1 cellular context compared by ENCODE assay signal in the genomic region with DNA sequence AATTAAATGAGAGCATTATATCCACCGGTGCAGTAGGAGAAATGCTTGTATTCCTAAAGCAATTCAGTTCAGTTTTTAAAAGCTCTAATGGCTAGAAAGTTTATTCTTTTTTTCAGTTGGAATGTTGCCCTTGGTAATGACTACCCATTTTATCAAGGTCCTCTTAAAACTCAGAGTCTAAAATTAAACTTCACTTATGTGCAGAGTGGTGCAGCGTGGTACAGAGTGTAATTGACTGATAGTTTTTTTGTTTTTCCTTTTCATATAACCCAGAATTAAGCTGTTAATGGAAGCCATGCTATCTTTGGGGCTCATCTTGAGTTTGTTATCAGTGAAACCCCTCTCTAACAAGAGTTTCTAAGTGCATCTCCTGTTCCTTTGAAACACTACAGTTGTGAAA.
TF ChIP-seq lines count a peak whose summit lies in the region.

No MANE protein-coding gene starts in this region.

TF ChIP-seq in GM12878, 131 proteins besides CTCF, POLR2A, EP300 and RAD21:
- TF ChIP-seq, protein P1, sequence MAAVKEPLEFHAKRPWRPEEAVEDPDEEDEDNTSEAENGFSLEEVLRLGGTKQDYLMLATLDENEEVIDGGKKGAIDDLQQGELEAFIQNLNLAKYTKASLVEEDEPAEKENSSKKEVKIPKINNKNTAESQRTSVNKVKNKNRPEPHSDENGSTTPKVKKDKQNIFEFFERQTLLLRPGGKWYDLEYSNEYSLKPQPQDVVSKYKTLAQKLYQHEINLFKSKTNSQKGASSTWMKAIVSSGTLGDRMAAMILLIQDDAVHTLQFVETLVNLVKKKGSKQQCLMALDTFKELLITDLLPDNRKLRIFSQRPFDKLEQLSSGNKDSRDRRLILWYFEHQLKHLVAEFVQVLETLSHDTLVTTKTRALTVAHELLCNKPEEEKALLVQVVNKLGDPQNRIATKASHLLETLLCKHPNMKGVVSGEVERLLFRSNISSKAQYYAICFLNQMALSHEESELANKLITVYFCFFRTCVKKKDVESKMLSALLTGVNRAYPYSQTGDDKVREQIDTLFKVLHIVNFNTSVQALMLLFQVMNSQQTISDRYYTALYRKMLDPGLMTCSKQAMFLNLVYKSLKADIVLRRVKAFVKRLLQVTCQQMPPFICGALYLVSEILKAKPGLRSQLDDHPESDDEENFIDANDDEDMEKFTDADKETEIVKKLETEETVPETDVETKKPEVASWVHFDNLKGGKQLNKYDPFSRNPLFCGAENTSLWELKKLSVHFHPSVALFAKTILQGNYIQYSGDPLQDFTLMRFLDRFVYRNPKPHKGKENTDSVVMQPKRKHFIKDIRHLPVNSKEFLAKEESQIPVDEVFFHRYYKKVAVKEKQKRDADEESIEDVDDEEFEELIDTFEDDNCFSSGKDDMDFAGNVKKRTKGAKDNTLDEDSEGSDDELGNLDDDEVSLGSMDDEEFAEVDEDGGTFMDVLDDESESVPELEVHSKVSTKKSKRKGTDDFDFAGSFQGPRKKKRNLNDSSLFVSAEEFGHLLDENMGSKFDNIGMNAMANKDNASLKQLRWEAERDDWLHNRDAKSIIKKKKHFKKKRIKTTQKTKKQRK (IDR thresholded peaks at IDR 0.05; ENCODE audit: low read depth, low read length), result no peak
- TF ChIP-seq NFXL1 (IDR thresholded peaks at IDR 0.05; ENCODE audit: borderline replicate concordance) (no peak), BCL11A (IDR thresholded peaks at IDR 0.05; ENCODE audit: low read depth, low read length) (no peak), YY1 (IDR thresholded peaks at IDR 0.05; ENCODE audit: low read depth, low read length) (no peak), KDM1A (IDR thresholded peaks at IDR 0.05; ENCODE audit: borderline replicate concordance) (no peak), CBX3 (IDR thresholded peaks at IDR 0.05; ENCODE audit: borderline replicate concordance, low read depth) (no peak), ZNF217 (IDR thresholded peaks at IDR 0.05) (no peak), NFIC (IDR thresholded peaks at IDR 0.05; ENCODE audit: low read depth, low read length) (no peak), RELA (IDR thresholded peaks at IDR 0.05; ENCODE audit: borderline replicate concordance, partially characterized antibody) (no peak), KLF5 (IDR thresholded peaks at IDR 0.05; ENCODE audit: partially characterized antibody) (no peak), RAD51 (IDR thresholded peaks at IDR 0.05) (no peak), CEBPB (IDR thresholded peaks at IDR 0.05; ENCODE audit: borderline replicate concordance in 1 of 2, low read depth in 2 of 2, low read length in 2 of 2) (no peak), MTA2 (IDR thresholded peaks at IDR 0.05; ENCODE audit: low read depth) (no peak), JUND (IDR thresholded peaks at IDR 0.05; ENCODE audit: low read depth, low read length) (no peak)
- TF ChIP-seq, protein P2, sequence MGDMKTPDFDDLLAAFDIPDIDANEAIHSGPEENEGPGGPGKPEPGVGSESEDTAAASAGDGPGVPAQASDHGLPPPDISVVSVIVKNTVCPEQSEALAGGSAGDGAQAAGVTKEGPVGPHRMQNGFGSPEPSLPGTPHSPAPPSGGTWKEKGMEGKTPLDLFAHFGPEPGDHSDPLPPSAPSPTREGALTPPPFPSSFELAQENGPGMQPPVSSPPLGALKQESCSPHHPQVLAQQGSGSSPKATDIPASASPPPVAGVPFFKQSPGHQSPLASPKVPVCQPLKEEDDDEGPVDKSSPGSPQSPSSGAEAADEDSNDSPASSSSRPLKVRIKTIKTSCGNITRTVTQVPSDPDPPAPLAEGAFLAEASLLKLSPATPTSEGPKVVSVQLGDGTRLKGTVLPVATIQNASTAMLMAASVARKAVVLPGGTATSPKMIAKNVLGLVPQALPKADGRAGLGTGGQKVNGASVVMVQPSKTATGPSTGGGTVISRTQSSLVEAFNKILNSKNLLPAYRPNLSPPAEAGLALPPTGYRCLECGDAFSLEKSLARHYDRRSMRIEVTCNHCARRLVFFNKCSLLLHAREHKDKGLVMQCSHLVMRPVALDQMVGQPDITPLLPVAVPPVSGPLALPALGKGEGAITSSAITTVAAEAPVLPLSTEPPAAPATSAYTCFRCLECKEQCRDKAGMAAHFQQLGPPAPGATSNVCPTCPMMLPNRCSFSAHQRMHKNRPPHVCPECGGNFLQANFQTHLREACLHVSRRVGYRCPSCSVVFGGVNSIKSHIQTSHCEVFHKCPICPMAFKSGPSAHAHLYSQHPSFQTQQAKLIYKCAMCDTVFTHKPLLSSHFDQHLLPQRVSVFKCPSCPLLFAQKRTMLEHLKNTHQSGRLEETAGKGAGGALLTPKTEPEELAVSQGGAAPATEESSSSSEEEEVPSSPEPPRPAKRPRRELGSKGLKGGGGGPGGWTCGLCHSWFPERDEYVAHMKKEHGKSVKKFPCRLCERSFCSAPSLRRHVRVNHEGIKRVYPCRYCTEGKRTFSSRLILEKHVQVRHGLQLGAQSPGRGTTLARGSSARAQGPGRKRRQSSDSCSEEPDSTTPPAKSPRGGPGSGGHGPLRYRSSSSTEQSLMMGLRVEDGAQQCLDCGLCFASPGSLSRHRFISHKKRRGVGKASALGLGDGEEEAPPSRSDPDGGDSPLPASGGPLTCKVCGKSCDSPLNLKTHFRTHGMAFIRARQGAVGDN (IDR thresholded peaks at IDR 0.05), result no peak
- TF ChIP-seq, protein P3, sequence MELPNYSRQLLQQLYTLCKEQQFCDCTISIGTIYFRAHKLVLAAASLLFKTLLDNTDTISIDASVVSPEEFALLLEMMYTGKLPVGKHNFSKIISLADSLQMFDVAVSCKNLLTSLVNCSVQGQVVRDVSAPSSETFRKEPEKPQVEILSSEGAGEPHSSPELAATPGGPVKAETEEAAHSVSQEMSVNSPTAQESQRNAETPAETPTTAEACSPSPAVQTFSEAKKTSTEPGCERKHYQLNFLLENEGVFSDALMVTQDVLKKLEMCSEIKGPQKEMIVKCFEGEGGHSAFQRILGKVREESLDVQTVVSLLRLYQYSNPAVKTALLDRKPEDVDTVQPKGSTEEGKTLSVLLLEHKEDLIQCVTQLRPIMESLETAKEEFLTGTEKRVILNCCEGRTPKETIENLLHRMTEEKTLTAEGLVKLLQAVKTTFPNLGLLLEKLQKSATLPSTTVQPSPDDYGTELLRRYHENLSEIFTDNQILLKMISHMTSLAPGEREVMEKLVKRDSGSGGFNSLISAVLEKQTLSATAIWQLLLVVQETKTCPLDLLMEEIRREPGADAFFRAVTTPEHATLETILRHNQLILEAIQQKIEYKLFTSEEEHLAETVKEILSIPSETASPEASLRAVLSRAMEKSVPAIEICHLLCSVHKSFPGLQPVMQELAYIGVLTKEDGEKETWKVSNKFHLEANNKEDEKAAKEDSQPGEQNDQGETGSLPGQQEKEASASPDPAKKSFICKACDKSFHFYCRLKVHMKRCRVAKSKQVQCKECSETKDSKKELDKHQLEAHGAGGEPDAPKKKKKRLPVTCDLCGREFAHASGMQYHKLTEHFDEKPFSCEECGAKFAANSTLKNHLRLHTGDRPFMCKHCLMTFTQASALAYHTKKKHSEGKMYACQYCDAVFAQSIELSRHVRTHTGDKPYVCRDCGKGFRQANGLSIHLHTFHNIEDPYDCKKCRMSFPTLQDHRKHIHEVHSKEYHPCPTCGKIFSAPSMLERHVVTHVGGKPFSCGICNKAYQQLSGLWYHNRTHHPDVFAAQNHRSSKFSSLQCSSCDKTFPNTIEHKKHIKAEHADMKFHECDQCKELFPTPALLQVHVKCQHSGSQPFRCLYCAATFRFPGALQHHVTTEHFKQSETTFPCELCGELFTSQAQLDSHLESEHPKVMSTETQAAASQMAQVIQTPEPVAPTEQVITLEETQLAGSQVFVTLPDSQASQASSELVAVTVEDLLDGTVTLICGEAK (IDR thresholded peaks at IDR 0.05; ENCODE audit: borderline replicate concordance), result no peak
- TF ChIP-seq, protein P4, sequence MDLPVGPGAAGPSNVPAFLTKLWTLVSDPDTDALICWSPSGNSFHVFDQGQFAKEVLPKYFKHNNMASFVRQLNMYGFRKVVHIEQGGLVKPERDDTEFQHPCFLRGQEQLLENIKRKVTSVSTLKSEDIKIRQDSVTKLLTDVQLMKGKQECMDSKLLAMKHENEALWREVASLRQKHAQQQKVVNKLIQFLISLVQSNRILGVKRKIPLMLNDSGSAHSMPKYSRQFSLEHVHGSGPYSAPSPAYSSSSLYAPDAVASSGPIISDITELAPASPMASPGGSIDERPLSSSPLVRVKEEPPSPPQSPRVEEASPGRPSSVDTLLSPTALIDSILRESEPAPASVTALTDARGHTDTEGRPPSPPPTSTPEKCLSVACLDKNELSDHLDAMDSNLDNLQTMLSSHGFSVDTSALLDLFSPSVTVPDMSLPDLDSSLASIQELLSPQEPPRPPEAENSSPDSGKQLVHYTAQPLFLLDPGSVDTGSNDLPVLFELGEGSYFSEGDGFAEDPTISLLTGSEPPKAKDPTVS (IDR thresholded peaks at IDR 0.05; ENCODE audit: low read depth, low read length), result no peak
- TF ChIP-seq, protein P5, sequence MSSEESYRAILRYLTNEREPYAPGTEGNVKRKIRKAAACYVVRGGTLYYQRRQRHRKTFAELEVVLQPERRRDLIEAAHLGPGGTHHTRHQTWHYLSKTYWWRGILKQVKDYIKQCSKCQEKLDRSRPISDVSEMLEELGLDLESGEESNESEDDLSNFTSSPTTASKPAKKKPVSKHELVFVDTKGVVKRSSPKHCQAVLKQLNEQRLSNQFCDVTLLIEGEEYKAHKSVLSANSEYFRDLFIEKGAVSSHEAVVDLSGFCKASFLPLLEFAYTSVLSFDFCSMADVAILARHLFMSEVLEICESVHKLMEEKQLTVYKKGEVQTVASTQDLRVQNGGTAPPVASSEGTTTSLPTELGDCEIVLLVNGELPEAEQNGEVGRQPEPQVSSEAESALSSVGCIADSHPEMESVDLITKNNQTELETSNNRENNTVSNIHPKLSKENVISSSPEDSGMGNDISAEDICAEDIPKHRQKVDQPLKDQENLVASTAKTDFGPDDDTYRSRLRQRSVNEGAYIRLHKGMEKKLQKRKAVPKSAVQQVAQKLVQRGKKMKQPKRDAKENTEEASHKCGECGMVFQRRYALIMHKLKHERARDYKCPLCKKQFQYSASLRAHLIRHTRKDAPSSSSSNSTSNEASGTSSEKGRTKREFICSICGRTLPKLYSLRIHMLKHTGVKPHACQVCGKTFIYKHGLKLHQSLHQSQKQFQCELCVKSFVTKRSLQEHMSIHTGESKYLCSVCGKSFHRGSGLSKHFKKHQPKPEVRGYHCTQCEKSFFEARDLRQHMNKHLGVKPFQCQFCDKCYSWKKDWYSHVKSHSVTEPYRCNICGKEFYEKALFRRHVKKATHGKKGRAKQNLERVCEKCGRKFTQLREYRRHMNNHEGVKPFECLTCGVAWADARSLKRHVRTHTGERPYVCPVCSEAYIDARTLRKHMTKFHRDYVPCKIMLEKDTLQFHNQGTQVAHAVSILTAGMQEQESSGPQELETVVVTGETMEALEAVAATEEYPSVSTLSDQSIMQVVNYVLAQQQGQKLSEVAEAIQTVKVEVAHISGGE (CRISPR knock-in tag; IDR thresholded peaks at IDR 0.05), result no peak
- TF ChIP-seq, protein P6, sequence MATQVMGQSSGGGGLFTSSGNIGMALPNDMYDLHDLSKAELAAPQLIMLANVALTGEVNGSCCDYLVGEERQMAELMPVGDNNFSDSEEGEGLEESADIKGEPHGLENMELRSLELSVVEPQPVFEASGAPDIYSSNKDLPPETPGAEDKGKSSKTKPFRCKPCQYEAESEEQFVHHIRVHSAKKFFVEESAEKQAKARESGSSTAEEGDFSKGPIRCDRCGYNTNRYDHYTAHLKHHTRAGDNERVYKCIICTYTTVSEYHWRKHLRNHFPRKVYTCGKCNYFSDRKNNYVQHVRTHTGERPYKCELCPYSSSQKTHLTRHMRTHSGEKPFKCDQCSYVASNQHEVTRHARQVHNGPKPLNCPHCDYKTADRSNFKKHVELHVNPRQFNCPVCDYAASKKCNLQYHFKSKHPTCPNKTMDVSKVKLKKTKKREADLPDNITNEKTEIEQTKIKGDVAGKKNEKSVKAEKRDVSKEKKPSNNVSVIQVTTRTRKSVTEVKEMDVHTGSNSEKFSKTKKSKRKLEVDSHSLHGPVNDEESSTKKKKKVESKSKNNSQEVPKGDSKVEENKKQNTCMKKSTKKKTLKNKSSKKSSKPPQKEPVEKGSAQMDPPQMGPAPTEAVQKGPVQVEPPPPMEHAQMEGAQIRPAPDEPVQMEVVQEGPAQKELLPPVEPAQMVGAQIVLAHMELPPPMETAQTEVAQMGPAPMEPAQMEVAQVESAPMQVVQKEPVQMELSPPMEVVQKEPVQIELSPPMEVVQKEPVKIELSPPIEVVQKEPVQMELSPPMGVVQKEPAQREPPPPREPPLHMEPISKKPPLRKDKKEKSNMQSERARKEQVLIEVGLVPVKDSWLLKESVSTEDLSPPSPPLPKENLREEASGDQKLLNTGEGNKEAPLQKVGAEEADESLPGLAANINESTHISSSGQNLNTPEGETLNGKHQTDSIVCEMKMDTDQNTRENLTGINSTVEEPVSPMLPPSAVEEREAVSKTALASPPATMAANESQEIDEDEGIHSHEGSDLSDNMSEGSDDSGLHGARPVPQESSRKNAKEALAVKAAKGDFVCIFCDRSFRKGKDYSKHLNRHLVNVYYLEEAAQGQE (IDR thresholded peaks at IDR 0.05; ENCODE audit: low read depth, low read length), result no peak
- TF ChIP-seq, protein P7, sequence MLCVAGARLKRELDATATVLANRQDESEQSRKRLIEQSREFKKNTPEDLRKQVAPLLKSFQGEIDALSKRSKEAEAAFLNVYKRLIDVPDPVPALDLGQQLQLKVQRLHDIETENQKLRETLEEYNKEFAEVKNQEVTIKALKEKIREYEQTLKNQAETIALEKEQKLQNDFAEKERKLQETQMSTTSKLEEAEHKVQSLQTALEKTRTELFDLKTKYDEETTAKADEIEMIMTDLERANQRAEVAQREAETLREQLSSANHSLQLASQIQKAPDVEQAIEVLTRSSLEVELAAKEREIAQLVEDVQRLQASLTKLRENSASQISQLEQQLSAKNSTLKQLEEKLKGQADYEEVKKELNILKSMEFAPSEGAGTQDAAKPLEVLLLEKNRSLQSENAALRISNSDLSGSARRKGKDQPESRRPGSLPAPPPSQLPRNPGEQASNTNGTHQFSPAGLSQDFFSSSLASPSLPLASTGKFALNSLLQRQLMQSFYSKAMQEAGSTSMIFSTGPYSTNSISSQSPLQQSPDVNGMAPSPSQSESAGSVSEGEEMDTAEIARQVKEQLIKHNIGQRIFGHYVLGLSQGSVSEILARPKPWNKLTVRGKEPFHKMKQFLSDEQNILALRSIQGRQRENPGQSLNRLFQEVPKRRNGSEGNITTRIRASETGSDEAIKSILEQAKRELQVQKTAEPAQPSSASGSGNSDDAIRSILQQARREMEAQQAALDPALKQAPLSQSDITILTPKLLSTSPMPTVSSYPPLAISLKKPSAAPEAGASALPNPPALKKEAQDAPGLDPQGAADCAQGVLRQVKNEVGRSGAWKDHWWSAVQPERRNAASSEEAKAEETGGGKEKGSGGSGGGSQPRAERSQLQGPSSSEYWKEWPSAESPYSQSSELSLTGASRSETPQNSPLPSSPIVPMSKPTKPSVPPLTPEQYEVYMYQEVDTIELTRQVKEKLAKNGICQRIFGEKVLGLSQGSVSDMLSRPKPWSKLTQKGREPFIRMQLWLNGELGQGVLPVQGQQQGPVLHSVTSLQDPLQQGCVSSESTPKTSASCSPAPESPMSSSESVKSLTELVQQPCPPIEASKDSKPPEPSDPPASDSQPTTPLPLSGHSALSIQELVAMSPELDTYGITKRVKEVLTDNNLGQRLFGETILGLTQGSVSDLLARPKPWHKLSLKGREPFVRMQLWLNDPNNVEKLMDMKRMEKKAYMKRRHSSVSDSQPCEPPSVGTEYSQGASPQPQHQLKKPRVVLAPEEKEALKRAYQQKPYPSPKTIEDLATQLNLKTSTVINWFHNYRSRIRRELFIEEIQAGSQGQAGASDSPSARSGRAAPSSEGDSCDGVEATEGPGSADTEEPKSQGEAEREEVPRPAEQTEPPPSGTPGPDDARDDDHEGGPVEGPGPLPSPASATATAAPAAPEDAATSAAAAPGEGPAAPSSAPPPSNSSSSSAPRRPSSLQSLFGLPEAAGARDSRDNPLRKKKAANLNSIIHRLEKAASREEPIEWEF (IDR thresholded peaks at IDR 0.05; ENCODE audit: insufficient replicate concordance, low read depth, low read length), result no peak
